ENCODE assay signal across 8 cellular contexts in genomic region chr3:36907911-36908646, GRCh38. TPM values are rescaled to one million over a fixed set of nuclear protein-coding genes. Genes with fewer than 3 reads are reported as not detected.
A peak's percentile ranks its signal among the peaks of the same experiment; 100 is the strongest.
DNase-seq lines count a peak whose midpoint lies in the region; ATAC-seq, FAIRE-seq and TF ChIP-seq lines count a peak whose summit lies in the region.

No MANE protein-coding gene starts in this region.

- no peaks in the 10 kb centered on the region for H3K9me3 ChIP-seq in suprapubic skin

- POLR2A ChIA-PET in naive thymus-derived CD8-positive, alpha-beta T cell (lab: Charles Lee) = interaction anchor here (0.7 to 4.3 kb wide), 9 partner anchors 10 to 85 kb away, joined by 3 to 23 read pairs (median 6); partner anchors contain the start of genes EPM2AIP1, MLH1 and TRANK1

- 30% methylated on average over 15 of the region's 15 CpGs for WGBS in suprapubic skin

- peak; percentile 24 for DNase-seq in NCI-H2227 (lab: John Stamatoyannopoulos, UW; ENCODE audit: unreplicated experiment)
- DNase-seq in activated CD8-positive, alpha-beta memory T cell treated with anti-CD3 and anti-CD28 coated beads for 48 hours (ENCODE audit: low read depth in 2 of 3, low spot score in 2 of 3) = peak in 2 of 3 experiments; percentile 18 to 25
- peak; percentile 36 to 82 (median 62) for DNase-seq in naive thymus-derived CD8-positive, alpha-beta T cell
- no peak for DNase-seq in suprapubic skin (ENCODE audit: low spot score in 2 of 2)
- no peak for DNase-seq in progenitor cell of endocrine pancreas (ENCODE audit: low spot score, unreplicated experiment)

- H3K4me1 ChIP-seq in suprapubic skin = peaks cover 34% of the 10 kb centered on the region

- H3K9me3 Mint-ChIP-seq in naive thymus-derived CD8-positive, alpha-beta T cell = no peaks in the 10 kb centered on the region
- H3K9me3 Mint-ChIP-seq in progenitor cell of endocrine pancreas (ENCODE audit: low read depth) = no peaks in the 10 kb centered on the region

- peak; percentile 54 for FAIRE-seq in endometrium (lab: Jason Lieb, UNC)

- no peaks in the 10 kb centered on the region for H3K27me3 ChIP-seq in suprapubic skin

- ATAC-seq in GM19455 (IDR thresholded peaks at IDR 0.05; ENCODE audit: unreplicated experiment) = peak; percentile 30
- peak; percentile 77 to 79 for ATAC-seq in naive thymus-derived CD8-positive, alpha-beta T cell

- peak overlapping the region; percentile 94 to 100 (median 98) for H3K27ac Mint-ChIP-seq in naive thymus-derived CD8-positive, alpha-beta T cell
- H3K27ac Mint-ChIP-seq in progenitor cell of endocrine pancreas = no peak overlapping the region

- TF ChIP-seq CTCF in 22Rv1 (IDR thresholded peaks at IDR 0.05) (no peak), suprapubic skin (IDR thresholded peaks at IDR 0.05) (no peak), progenitor cell of endocrine pancreas (IDR thresholded peaks at IDR 0.05; ENCODE audit: unreplicated experiment) (no peak)

- H3K4me1 Mint-ChIP-seq in naive thymus-derived CD8-positive, alpha-beta T cell = peaks cover 26 to 81% (median 64%) of the 10 kb centered on the region in 4 donors
- H3K4me1 Mint-ChIP-seq in progenitor cell of endocrine pancreas (ENCODE audit: low read depth) = peaks cover 2% of the 10 kb centered on the region

- TF ChIP-seq EP300 in suprapubic skin (IDR thresholded peaks at IDR 0.05) = no peak

- peaks cover 0 to 13% (median 6%) of the 10 kb centered on the region in 3 donors for H3K36me3 Mint-ChIP-seq in naive thymus-derived CD8-positive, alpha-beta T cell
- H3K36me3 Mint-ChIP-seq in progenitor cell of endocrine pancreas (ENCODE audit: insufficient read depth) = peaks cover 3% of the 10 kb centered on the region

- no peak for TF ChIP-seq POLR2A in suprapubic skin (IDR thresholded peaks at IDR 0.05)

- H3K36me3 ChIP-seq in suprapubic skin = no peaks in the 10 kb centered on the region

- no peaks in the 10 kb centered on the region for H3K27me3 Mint-ChIP-seq in naive thymus-derived CD8-positive, alpha-beta T cell
- H3K27me3 Mint-ChIP-seq in progenitor cell of endocrine pancreas = no peaks in the 10 kb centered on the region

- H3K27ac ChIP-seq in 22Rv1 (peak overlapping the region; percentile 41), suprapubic skin (peak overlapping the region; percentile 67)

- peak overlapping the region; percentile 87 to 100 (median 98) for H3K4me3 Mint-ChIP-seq in naive thymus-derived CD8-positive, alpha-beta T cell
- H3K4me3 Mint-ChIP-seq in progenitor cell of endocrine pancreas (ENCODE audit: low read depth) = no peak overlapping the region

- H3K4me3 ChIP-seq in suprapubic skin = peak overlapping the region; percentile 47

RNA-seq across cellular contexts. Expression of gene TRANK1, which starts 36.8 kb away (rescaled TPM):
- total RNA-seq in naive thymus-derived CD8-positive, alpha-beta T cell = 10 to 100 TPM; 84.5 to 92.3 TPM
- polyA plus RNA-seq in naive thymus-derived CD8-positive, alpha-beta T cell = 10 to 100 TPM; 16.0 to 20.3 (median 17.9) TPM
- 1 to 10 TPM; 2.5 to 4.8 (median 3.7) TPM for total RNA-seq in suprapubic skin
- 16.4 and 17.1 TPM in 2 replicates for total RNA-seq in progenitor cell of endocrine pancreas

Comparison
In these comparisons a context has a peak if more than half of its experiments do, and no peak if none do; other contexts are left out.
1. DNase-seq: peak in NCI-H2227 (single experiment), activated CD8-positive, alpha-beta memory T cell treated with anti-CD3 and anti-CD28 coated beads for 48 hours (2 of 3) and naive thymus-derived CD8-positive, alpha-beta T cell (10 of 10); none in suprapubic skin (0 of 2) and progenitor cell of endocrine pancreas (single experiment).